29 cellular contexts compared by ENCODE assay signal in genomic region chr1:97893844-97894243, GRCh38. TPM values are rescaled to one million over a fixed set of nuclear protein-coding genes. Genes with fewer than 3 reads are reported as not detected.
DNase-seq lines count a peak whose midpoint lies in the region; ATAC-seq and TF ChIP-seq lines count a peak whose summit lies in the region.
"Had no signal": no experiment of that assay in that cellular context is flagged by ENCODE, and none has a peak within 500 bp of the region (broad histone marks: within the 10 kb centered on the region; RNA-seq: fewer than 3 reads in every experiment).

No MANE protein-coding gene starts in this region.

- no peak for ATAC-seq in activated CD8-positive, alpha-beta T cell treated with anti-CD3 and anti-CD28 coated beads for 36 hours
- ATAC-seq in HG02938 (IDR thresholded peaks at IDR 0.05; ENCODE audit: unreplicated experiment) = no peak
- ATAC-seq: activated CD4-positive, CD25-positive, alpha-beta regulatory T cell treated with anti-CD3 and anti-CD28 coated beads, Interleukin-2, amount 50 U/mL, for 24 hours; activated naive CD8-positive, alpha-beta T cell treated with anti-CD3 and anti-CD28 coated beads, Interleukin-2, amount 50 U/mL, for 24 hours; activated T-cell treated with anti-CD3 and anti-CD28 coated beads, Interleukin-2, amount 50 U/mL, for 72 hours; gastroesophageal sphincter; left colon had no signal

- peak overlapping the region; percentile 14 for H3K27ac ChIP-seq in neutrophil
- H3K27ac ChIP-seq: gastroesophageal sphincter, ovary, PC-9, thyroid gland, vagina had no signal

- intact Hi-C loops in activated CD8-positive, alpha-beta T cell treated with anti-CD3 and anti-CD28 coated beads for 36 hours (cut with micrococcal nuclease) = no loop called here

- no peaks in the 10 kb centered on the region for H3K4me1 ChIP-seq in neutrophil (ENCODE audit: control insufficient read depth in 1 of 2, insufficient read depth in 1 of 2, low read depth in 1 of 2, low read length in 1 of 2)
- H3K4me1 ChIP-seq: gastroesophageal sphincter, thyroid gland, vagina had no signal

- POLR2A ChIA-PET in activated CD8-positive, alpha-beta T cell treated with anti-CD3 and anti-CD28 coated beads for 36 hours (lab: Charles Lee) = no interaction called here

- peaks cover under 1% of the 10 kb centered on the region for H3K9me3 ChIP-seq in neutrophil
- H3K9me3 ChIP-seq: ovary, thyroid gland had no signal

- no peak overlapping the region for H3K4me3 Mint-ChIP-seq in activated CD8-positive, alpha-beta T cell treated with anti-CD3 and anti-CD28 coated beads for 36 hours
- H3K4me3 Mint-ChIP-seq: activated naive CD8-positive, alpha-beta T cell treated with anti-CD3 and anti-CD28 coated beads, Interleukin-2, amount 50 U/mL, for 24 hours; activated T-cell treated with anti-CD3 and anti-CD28 coated beads, Interleukin-2, amount 50 U/mL, for 72 hours; endodermal cell; H9; IgD-negative memory B cell; nephron progenitor cell had no signal

- DNase-seq in EL (peak; percentile 24), LHCN-M2 (ENCODE audit: low read depth) (peak; percentile 26), dermis blood vessel endothelial cell (peak; percentile 16), HUDEP-2 (lab: John Stamatoyannopoulos, UW; ENCODE audit: unreplicated experiment in 76 of 76) (no peak)
- DNase-seq in stimulated activated CD8-positive, alpha-beta memory T cell treated with anti-CD3 and anti-CD28 coated beads, Interleukin-4, amount 100 ng/mL, for 48 hours = no peak
- no peak for DNase-seq in activated CD8-positive, alpha-beta T cell treated with anti-CD3 and anti-CD28 coated beads for 36 hours
- DNase-seq: activated CD4-positive, alpha-beta T cell treated with anti-CD3 and anti-CD28 coated beads, Interleukin-2, amount 50 U/mL, for 48 hours; activated naive CD8-positive, alpha-beta T cell treated with anti-CD3 and anti-CD28 coated beads, Interleukin-2, amount 50 U/mL, for 24 hours; activated T-cell treated with anti-CD3 and anti-CD28 coated beads, Interleukin-2, amount 50 U/mL, for 72 hours; central memory CD4-positive, alpha-beta T cell; cortex of kidney; endodermal cell; H9; left colon; NCI-H1092; NCI-H1694 treated with DMSO at 0.1 percent for 48 hours; NCI-H524; nephron progenitor cell; ovary; PC-9; SHP77; stimulated activated CD4-positive, alpha-beta T cell treated with anti-CD3 and anti-CD28 coated beads, Interleukin-1b, Interleukin-23, amount 100 ng/mL, for 48 hours; thyroid gland had no signal

- peaks cover 26% of the 10 kb centered on the region for H3K4me1 Mint-ChIP-seq in activated CD8-positive, alpha-beta T cell treated with anti-CD3 and anti-CD28 coated beads for 36 hours (ENCODE audit: low read depth)
- H3K4me1 Mint-ChIP-seq: endodermal cell, H9, IgD-negative memory B cell, nephron progenitor cell had no signal

- H3K36me3 Mint-ChIP-seq in activated CD8-positive, alpha-beta T cell treated with anti-CD3 and anti-CD28 coated beads for 36 hours (ENCODE audit: low read depth) = peaks cover 5% of the 10 kb centered on the region
- H3K36me3 Mint-ChIP-seq: IgD-negative memory B cell had no signal

- no peaks in the 10 kb centered on the region for H3K27me3 Mint-ChIP-seq in activated CD8-positive, alpha-beta T cell treated with anti-CD3 and anti-CD28 coated beads for 36 hours
- H3K27me3 Mint-ChIP-seq: activated naive CD8-positive, alpha-beta T cell treated with anti-CD3 and anti-CD28 coated beads, Interleukin-2, amount 50 U/mL, for 24 hours; IgD-negative memory B cell had no signal

- H3K4me3 ChIP-seq in neutrophil (ENCODE audit: low read depth in 1 of 2, low read length in 1 of 2) = no peak overlapping the region
- H3K4me3 ChIP-seq: gastroesophageal sphincter, ovary, PC-9, thyroid gland, vagina had no signal

- CTCF ChIA-PET in activated CD8-positive, alpha-beta T cell treated with anti-CD3 and anti-CD28 coated beads for 36 hours (lab: Charles Lee) = no interaction called here

- no peaks in the 10 kb centered on the region for H3K36me3 ChIP-seq in neutrophil
- H3K36me3 ChIP-seq: gastroesophageal sphincter, ovary, thyroid gland, vagina had no signal

- H3K9me3 Mint-ChIP-seq in activated CD8-positive, alpha-beta T cell treated with anti-CD3 and anti-CD28 coated beads for 36 hours = peaks cover 20% of the 10 kb centered on the region

- no peaks in the 10 kb centered on the region for H3K27me3 ChIP-seq in neutrophil
- H3K27me3 ChIP-seq: gastroesophageal sphincter, ovary, thyroid gland, vagina had no signal

- TF ChIP-seq CTCF in neutrophil (IDR thresholded peaks at IDR 0.05) = no peak
- TF ChIP-seq CTCF in activated CD8-positive, alpha-beta T cell treated with anti-CD3 and anti-CD28 coated beads for 36 hours (IDR thresholded peaks at IDR 0.05) = no peak

- no peak overlapping the region for H3K27ac Mint-ChIP-seq in activated CD8-positive, alpha-beta T cell treated with anti-CD3 and anti-CD28 coated beads for 36 hours
- H3K27ac Mint-ChIP-seq: activated naive CD8-positive, alpha-beta T cell treated with anti-CD3 and anti-CD28 coated beads, Interleukin-2, amount 50 U/mL, for 24 hours; activated T-cell treated with anti-CD3 and anti-CD28 coated beads, Interleukin-2, amount 50 U/mL, for 72 hours; endodermal cell; IgD-negative memory B cell; nephron progenitor cell had no signal

RNA-seq across cellular contexts. Expression of gene DPYD, which starts 27.0 kb away (rescaled TPM):
- 39.9 and 46.6 TPM in 2 replicates for total RNA-seq in LHCN-M2 (2014; rRNA removed)
- 5.7 TPM for polyA plus RNA-seq in LHCN-M2 (2012)
- 21.7 and 30.5 TPM in 2 replicates for total RNA-seq in dermis blood vessel endothelial cell
- 10 to 100 TPM; 10.7 to 10.8 TPM for total RNA-seq in activated CD8-positive, alpha-beta T cell treated with anti-CD3 and anti-CD28 coated beads for 36 hours

Comparison
In these comparisons a context has a peak if more than half of its experiments do, and no peak if none do; other contexts are left out.
1. DNase-seq: peak in EL (single experiment), LHCN-M2 (single experiment) and dermis blood vessel endothelial cell (single experiment); none in HUDEP-2 (0 of 76), stimulated activated CD8-positive, alpha-beta memory T cell treated with anti-CD3 and anti-CD28 coated beads, Interleukin-4, amount 100 ng/mL, for 48 hours (single experiment) and activated CD8-positive, alpha-beta T cell treated with anti-CD3 and anti-CD28 coated beads for 36 hours (single experiment).